In genomic region chr3:52845157-52845556, GRCh38 we compare ENCODE assay signal across 11 cellular contexts. TPM values are rescaled to one million over a fixed set of nuclear protein-coding genes. Genes with fewer than 3 reads are reported as not detected.
DNase-seq lines count a peak whose midpoint lies in the region; ATAC-seq and TF ChIP-seq lines count a peak whose summit lies in the region.
"Had no signal": no experiment of that assay in that cellular context is flagged by ENCODE, and none has a peak within 500 bp of the region (broad histone marks: within the 10 kb centered on the region; RNA-seq: fewer than 3 reads in every experiment).

No MANE protein-coding gene starts in this region.

- DNase-seq in GM23248 (peak; percentile 36), right cardiac atrium (peak; percentile 68 to 85 (median 72)), sciatic nerve (ENCODE audit: low spot score) (peak; percentile 71), iPS-NIHi11 (ENCODE audit: low spot score) (no peak)
- DNase-seq: COR-L47, GOT3, NCI-H1930 had no signal

- no peak overlapping the region for H3K4me2 ChIP-seq in GM23248 (ENCODE audit: unreplicated experiment)

- no peak overlapping the region for H3K27ac ChIP-seq in GM23248
- peak overlapping the region; percentile 93 for H3K27ac ChIP-seq in right cardiac atrium (ENCODE audit: low read length)

- no peaks in the 10 kb centered on the region for H3K27me3 ChIP-seq in GM23248 (replicated peaks; ENCODE audit: insufficient read depth)
- no peaks in the 10 kb centered on the region for H3K27me3 ChIP-seq in right cardiac atrium (ENCODE audit: control insufficient read depth, insufficient read depth)

- H3K36me3 Mint-ChIP-seq in brain, result peaks cover 58% of the 10 kb centered on the region

- H3K4me3 Mint-ChIP-seq in brain, result no peak overlapping the region

- intact Hi-C loops in right cardiac atrium (cut with DNase I) (no loop called here), sciatic nerve (cut with DNase I) (no loop called here)

- H3K27me3 Mint-ChIP-seq in brain, result peaks cover 2% of the 10 kb centered on the region

- no peaks in the 10 kb centered on the region for H3K9me2 ChIP-seq in GM23248 (ENCODE audit: insufficient read depth)

- no peak overlapping the region for H3K4me3 ChIP-seq in GM23248
- no peak overlapping the region for H3K4me3 ChIP-seq in right cardiac atrium (ENCODE audit: low read length)

- H3K4me1 ChIP-seq in GM23248 (ENCODE audit: insufficient read depth) (peaks cover 7% of the 10 kb centered on the region), right cardiac atrium (ENCODE audit: control insufficient read depth, insufficient read depth, low read length) (peaks cover 20% of the 10 kb centered on the region)

- no peaks in the 10 kb centered on the region; the same call in 1 of the 2 replicates for H3K36me3 ChIP-seq in GM23248 (ENCODE audit: low read depth)

- WGBS in GM23248 (ENCODE audit: low coverage in 1 of 2, low lambda C conversion rate in 2 of 2, missing lambda C conversion rate in 2 of 2), 2 experiments, result 29 to 37% methylated on average over 5 to 6 of the region's 6 CpGs
- 18% methylated on average over 6 of the region's 6 CpGs for WGBS in right cardiac atrium

- no peaks in the 10 kb centered on the region for H3K79me2 ChIP-seq in GM23248 (ENCODE audit: insufficient read depth)

- H3K4me1 Mint-ChIP-seq in brain, result peaks cover 32% of the 10 kb centered on the region

- no peaks in the 10 kb centered on the region for H3F3A ChIP-seq in GM23248 (ENCODE audit: insufficient read depth)

- no peak overlapping the region for H2AFZ ChIP-seq in GM23248

- no peaks in the 10 kb centered on the region for H4K20me1 ChIP-seq in GM23248 (ENCODE audit: insufficient read depth)

- H3K9ac ChIP-seq in GM23248, result no peak overlapping the region

- no peaks in the 10 kb centered on the region for H3K9me3 Mint-ChIP-seq in brain

- no peak for TF ChIP-seq CTCF in brain (conservative IDR thresholded peaks at IDR 0.05)

- ATAC-seq in right cardiac atrium (peak; percentile 81 to 89), sciatic nerve (peak; percentile 86), HG03439 (IDR thresholded peaks at IDR 0.05; ENCODE audit: unreplicated experiment) (no peak), GM21723 (IDR thresholded peaks at IDR 0.05; ENCODE audit: unreplicated experiment) (no peak), HG02798 (IDR thresholded peaks at IDR 0.05; ENCODE audit: poor library complexity, unreplicated experiment) (no peak)

- H3K27ac Mint-ChIP-seq in brain, result peak overlapping the region in 3 of 5 experiments; percentile 70 to 80 (median 72)

- in situ Hi-C loops in GM23248 (cut with MboI), result no loop called here

- H3K9me3 ChIP-seq in GM23248 (ENCODE audit: low read depth), result no peaks in the 10 kb centered on the region
- no peaks in the 10 kb centered on the region for H3K9me3 ChIP-seq in right cardiac atrium (ENCODE audit: control insufficient read depth, low read length)

RNA-seq across cellular contexts. Expression of gene MUSTN1, which starts 10.3 kb away (rescaled TPM):
- not detected in 2 replicates for total RNA-seq in GM23248 (2014; rRNA removed; shearing (Covaris generic))
- polyA plus RNA-seq in GM23248 (2016; fragmentation: Nextera tagmentation; extraction: Ambion mirVana) (not detected in 2 replicates), brain (ENCODE audit: insufficient read depth, low read depth, low replicate concordance) (25.5 TPM), right cardiac atrium (152 TPM)
- total RNA-seq in right cardiac atrium (10 to 100 TPM; 12.7 to 48.6 (median 41.4) TPM), sciatic nerve (23.9 TPM)

RNA-seq across cellular contexts. Expression of gene ITIH4, which starts 14.7 kb away (rescaled TPM):
- total RNA-seq in GM23248 (2014; rRNA removed; shearing (Covaris generic)), result 0.11 TPM in 1 of 2 replicates, not detected in the other
- not detected in 2 replicates for polyA plus RNA-seq in GM23248 (2016; fragmentation: Nextera tagmentation; extraction: Ambion mirVana)
- polyA plus RNA-seq in brain (ENCODE audit: insufficient read depth, low read depth, low replicate concordance), result 0.46 TPM
- total RNA-seq in right cardiac atrium, result 1 to 10 TPM; 3.4 to 5.7 (median 5.0) TPM
- polyA plus RNA-seq in right cardiac atrium, result 5.0 TPM
- 16.3 TPM for total RNA-seq in sciatic nerve

RNA-seq across cellular contexts. Expression of gene ITIH3, which starts 50.6 kb away (rescaled TPM):
- total RNA-seq in GM23248 (2014; rRNA removed; shearing (Covaris generic)), result not detected in 2 replicates
- not detected in 2 replicates for polyA plus RNA-seq in GM23248 (2016; fragmentation: Nextera tagmentation; extraction: Ambion mirVana)
- polyA plus RNA-seq in brain (ENCODE audit: insufficient read depth, low read depth, low replicate concordance), result 0.54 TPM
- 1 to 10 TPM in 1 of 4 donors, under 1 TPM in 3; 0.21 to 1.8 (median 0.53) TPM for total RNA-seq in right cardiac atrium
- polyA plus RNA-seq in right cardiac atrium, result 0.43 TPM
- 22.0 TPM for total RNA-seq in sciatic nerve

RNA-seq across cellular contexts. Expression of gene STIMATE, which starts 52.2 kb away (rescaled TPM):
- 10.3 and 11.5 TPM in 2 replicates for total RNA-seq in GM23248 (2014; rRNA removed; shearing (Covaris generic))
- 9.2 and 9.3 TPM in 2 replicates for polyA plus RNA-seq in GM23248 (2016; fragmentation: Nextera tagmentation; extraction: Ambion mirVana)
- 6.4 TPM for polyA plus RNA-seq in brain (ENCODE audit: insufficient read depth, low read depth, low replicate concordance)
- 1 to 10 TPM; 6.6 to 9.3 (median 8.0) TPM for total RNA-seq in right cardiac atrium
- polyA plus RNA-seq in right cardiac atrium, result 4.3 TPM
- 22.6 TPM for total RNA-seq in sciatic nerve

Comparison
In these comparisons a context has a peak if more than half of its experiments do, and no peak if none do; other contexts are left out.
1. ATAC-seq: peak in right cardiac atrium (2 of 2) and sciatic nerve (single experiment); none in HG03439 (single experiment), GM21723 (single experiment) and HG02798 (single experiment).
2. RNA of gene MUSTN1, which starts 10.3 kb away (total RNA-seq): 12.7 to 48.6 TPM in right cardiac atrium and 23.9 TPM in sciatic nerve (single experiment); not detected in GM23248; every median in the first group is over 10 times any median in the second.